ENCODE assay signal across 2 cellular contexts in genomic region chrX:154525606-154526490, GRCh38.
A peak's percentile ranks its signal among the peaks of the same experiment; 100 is the strongest.
TF ChIP-seq lines count a peak whose summit lies in the region.

No MANE protein-coding gene starts in this region.

TF ChIP-seq in HEK293, 187 proteins besides CTCF, POLR2A, EP300 and RAD21:
- no peak for TF ChIP-seq ZNF354C (tag by site-specific recombination; IDR thresholded peaks at IDR 0.05; ENCODE audit: borderline replicate concordance, low read depth)
- no peak for TF ChIP-seq ZNF341 (tag by site-specific recombination; IDR thresholded peaks at IDR 0.05; ENCODE audit: low read depth)
- peak; percentile 86 for TF ChIP-seq ZNF121 (tag by site-specific recombination; IDR thresholded peaks at IDR 0.05)

TF ChIP-seq in K562, 482 proteins besides CTCF, POLR2A, EP300 and RAD21:
- TF ChIP-seq IRF9 (tag; IDR thresholded peaks at IDR 0.05) (peak; percentile 20; the same call in 1 of the 2 replicates), CREM (IDR thresholded peaks at IDR 0.05; ENCODE audit: low read depth) (no peak), CEBPG (CRISPR knock-in tag; IDR thresholded peaks at IDR 0.05) (no peak), CEBPG (tag; conservative IDR thresholded peaks at IDR 0.05 in 1 of 2, IDR thresholded peaks at IDR 0.05 in 1 of 2) (peak in 1 of 2 experiments; percentile 74; a peak in 2 of 4 replicates), CEBPB (tag; IDR thresholded peaks at IDR 0.05) (peak; percentile 86), ZNF121 (CRISPR knock-in tag; conservative IDR thresholded peaks at IDR 0.05) (peak; percentile 44; the same call in 1 of the 2 replicates)
